ENCODE assay signal across 17 cellular contexts in genomic region chr19:42819960-42820650, GRCh38. TPM values are rescaled to one million over a fixed set of nuclear protein-coding genes. Genes with fewer than 3 reads are reported as not detected.
A peak's percentile ranks its signal among the peaks of the same experiment; 100 is the strongest.
DNase-seq lines count a peak whose midpoint lies in the region; TF ChIP-seq lines count a peak whose summit lies in the region.
"Not testable (repeated sequence)": the region's sequence is repeated elsewhere in the genome, so short reads cannot be mapped to it uniquely, and the experiment has no call there.
"Had no signal": no experiment of that assay in that cellular context is flagged by ENCODE, and none has a peak within 500 bp of the region (broad histone marks: within the 10 kb centered on the region; RNA-seq: fewer than 3 reads in every experiment).

No MANE protein-coding gene starts in this region.

- H3K4me2 ChIP-seq in osteoblast (ENCODE audit: insufficient read depth, low read length) = not testable (repeated sequence)

- H2AFZ ChIP-seq in osteoblast (ENCODE audit: low read length) = not testable (repeated sequence)

- not testable (repeated sequence) for TF ChIP-seq CTCF in RWPE1 (conservative IDR thresholded peaks at IDR 0.05; ENCODE audit: low read depth); osteoblast (IDR thresholded peaks at IDR 0.05; ENCODE audit: extremely low read depth, low read depth, low read length)

- POLR2A ChIA-PET in RWPE1 (lab: Yijun Ruan, JAX; ENCODE audit: low non-redundant PET) = not testable (repeated sequence)

- CTCF ChIA-PET in RWPE1 (lab: Yijun Ruan, JAX) = not testable (repeated sequence)

- not testable (repeated sequence) for H3K4me3 ChIP-seq in osteoblast (ENCODE audit: insufficient read depth, low read length)

- H3K27ac ChIP-seq in RWPE1 = not testable (repeated sequence)
- H3K27ac ChIP-seq in epithelial cell of prostate = peak overlapping the region; percentile 84
- peak overlapping the region; percentile 60 for H3K27ac ChIP-seq in osteoblast (ENCODE audit: low read depth, low read length)

- H3K9me3 ChIP-seq in osteoblast (ENCODE audit: low read depth, low read length) = not testable (repeated sequence)

- in situ Hi-C loops in ACHN (cut with HindIII; ENCODE audit: low pct_ligation_motif_present, low pct_unique_long_range_greater_than_20kb, low sequenced_read_pairs) = not testable (repeated sequence)

- not testable (repeated sequence) for H4K20me1 ChIP-seq in osteoblast (ENCODE audit: insufficient read depth, low read length)

- not testable (repeated sequence) for H3K79me2 ChIP-seq in osteoblast (ENCODE audit: insufficient read depth, low read length)

- DNase-seq in ACHN (peak; percentile 12), EL (peak; percentile 91), HS-5 (ENCODE audit: low read depth) (peak; percentile 88), RWPE1 (ENCODE audit: low spot score) (peak; percentile 51), astrocyte of the hippocampus (ENCODE audit: low read depth, low spot score) (peak; percentile 76), epithelial cell of prostate (ENCODE audit: low read depth, low spot score) (peak; percentile 87), foreskin melanocyte (peak; percentile 1), osteoblast (ENCODE audit: insufficient read length, low spot score, missing footprints) (peak; percentile 55)

- H3K36me3 ChIP-seq in osteoblast (ENCODE audit: insufficient read depth, low read length) = not testable (repeated sequence)

- not testable (repeated sequence) for H3K4me1 ChIP-seq in osteoblast (ENCODE audit: insufficient read depth, low read length)

- not testable (repeated sequence) for H3K27me3 ChIP-seq in osteoblast (ENCODE audit: insufficient read depth, low read length)

RNA-seq across cellular contexts. Expression of gene PSG8, which starts 54.6 kb away (rescaled TPM):
- not detected in 2 replicates for total RNA-seq in osteoblast
- total RNA-seq: A673; activated T-helper 1 cell treated with anti-CD3 and anti-CD28 coated beads, Interleukin-12 subunit alpha, Interleukin-12 subunit beta, Interleukin-2, Interleukin-4 antibody, amounts not matched to agents 30 ng/mL and 10 ng/mL and 1 ng/mL, durations not matched to agents 14 hours and 24 hours and 36 hours; CD4-positive, alpha-beta memory T cell; heart right ventricle; left lung; natural killer cell; osteocyte; Right ventricle myocardium superior; temporal lobe had no signal

RNA-seq across cellular contexts. Expression of gene PSG1, which starts 59.4 kb away (rescaled TPM):
- 0.36 and 1.2 TPM in 2 replicates for total RNA-seq in osteoblast
- total RNA-seq: A673; activated T-helper 1 cell treated with anti-CD3 and anti-CD28 coated beads, Interleukin-12 subunit alpha, Interleukin-12 subunit beta, Interleukin-2, Interleukin-4 antibody, amounts not matched to agents 30 ng/mL and 10 ng/mL and 1 ng/mL, durations not matched to agents 14 hours and 24 hours and 36 hours; CD4-positive, alpha-beta memory T cell; heart right ventricle; left lung; natural killer cell; osteocyte; Right ventricle myocardium superior; temporal lobe had no signal

Comparison
In these comparisons a context has a peak if more than half of its experiments do, and no peak if none do; other contexts are left out.
1. DNase-seq: peak in every context shown above with its lines; median percentile 91 in EL; 88 in HS-5; 87 in epithelial cell of prostate; 76 in astrocyte of the hippocampus; 55 in osteoblast; 51 in RWPE1; 12 in ACHN; 1 in foreskin melanocyte.